1 cellular context compared by ENCODE assay signal in the genomic region with DNA sequence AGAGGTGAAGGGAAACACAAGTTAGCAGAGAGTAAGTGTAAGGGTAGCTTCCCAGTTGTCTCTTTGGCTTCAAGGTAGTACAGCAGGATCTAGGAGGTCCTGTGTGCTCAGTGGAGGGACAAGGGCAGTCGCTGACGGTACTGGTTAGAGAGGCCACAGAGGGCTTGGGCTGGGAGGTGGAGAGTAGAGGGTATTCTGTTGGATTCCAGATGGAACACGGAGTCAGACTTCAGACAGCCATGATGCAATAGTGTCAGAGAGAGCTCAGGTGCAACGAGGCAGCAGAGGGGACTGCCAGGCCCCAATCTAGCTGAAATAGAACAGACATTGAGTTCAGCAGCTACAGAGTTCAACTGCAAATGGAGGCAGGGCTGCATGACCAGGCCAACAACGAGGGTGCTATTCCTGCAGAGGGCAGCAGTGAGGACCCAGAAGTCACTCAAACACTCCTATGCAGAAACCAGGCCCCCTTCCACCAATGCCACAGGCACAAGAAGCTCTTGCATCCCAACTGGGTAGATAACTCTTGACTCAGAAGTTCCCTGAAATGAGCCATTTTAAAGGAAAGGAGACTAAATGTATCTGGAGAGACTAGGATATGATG.
TF ChIP-seq lines count a peak whose summit lies in the region.

No MANE protein-coding gene starts in this region.

TF ChIP-seq in H1, 55 proteins besides CTCF, POLR2A, EP300 and RAD21 (continued from another document):
- TF ChIP-seq, protein P1, sequence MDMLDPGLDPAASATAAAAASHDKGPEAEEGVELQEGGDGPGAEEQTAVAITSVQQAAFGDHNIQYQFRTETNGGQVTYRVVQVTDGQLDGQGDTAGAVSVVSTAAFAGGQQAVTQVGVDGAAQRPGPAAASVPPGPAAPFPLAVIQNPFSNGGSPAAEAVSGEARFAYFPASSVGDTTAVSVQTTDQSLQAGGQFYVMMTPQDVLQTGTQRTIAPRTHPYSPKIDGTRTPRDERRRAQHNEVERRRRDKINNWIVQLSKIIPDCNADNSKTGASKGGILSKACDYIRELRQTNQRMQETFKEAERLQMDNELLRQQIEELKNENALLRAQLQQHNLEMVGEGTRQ (IDR thresholded peaks at IDR 0.05; ENCODE audit: low read length), result no peak
